1 cellular context compared by ENCODE assay signal in the genomic region with DNA sequence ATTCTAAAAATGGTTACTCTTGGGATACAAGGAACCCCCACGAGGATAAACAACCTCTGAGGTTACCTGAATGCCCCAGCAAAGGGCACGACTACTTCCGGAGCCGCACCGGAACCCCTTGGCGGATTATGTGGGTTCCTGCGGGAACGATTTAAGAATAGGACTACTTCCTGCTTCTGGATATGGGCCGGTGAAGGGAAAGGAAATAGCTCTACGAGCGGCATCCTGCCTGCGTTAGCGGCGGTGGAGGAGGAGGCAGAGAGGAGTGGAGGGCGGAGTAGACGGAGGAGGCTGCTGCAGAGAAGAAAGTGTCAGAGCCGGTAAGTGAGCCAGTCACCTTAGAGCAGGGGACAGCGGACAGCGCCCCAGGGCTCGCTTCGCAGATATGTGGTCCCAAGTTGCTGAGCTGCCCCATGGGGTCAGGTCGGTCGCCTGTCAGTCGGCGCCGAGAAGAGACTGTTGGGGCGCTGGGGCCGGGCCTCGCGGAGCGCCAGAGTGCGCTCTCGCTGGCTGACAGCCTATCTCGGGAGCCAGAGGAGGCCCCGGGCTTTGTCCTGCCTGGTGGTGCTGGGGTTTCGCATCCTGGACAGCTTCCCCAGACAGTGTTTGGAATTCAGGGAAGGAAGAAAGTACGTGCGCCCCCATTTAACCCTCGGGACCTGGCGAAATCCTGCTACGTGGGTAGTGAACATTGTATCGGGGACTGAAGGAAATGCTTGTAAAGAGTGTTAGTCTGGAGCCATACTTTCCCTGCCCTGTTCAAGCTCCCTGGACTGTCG.
TF ChIP-seq lines count a peak whose summit lies in the region.

A gene with protein sequence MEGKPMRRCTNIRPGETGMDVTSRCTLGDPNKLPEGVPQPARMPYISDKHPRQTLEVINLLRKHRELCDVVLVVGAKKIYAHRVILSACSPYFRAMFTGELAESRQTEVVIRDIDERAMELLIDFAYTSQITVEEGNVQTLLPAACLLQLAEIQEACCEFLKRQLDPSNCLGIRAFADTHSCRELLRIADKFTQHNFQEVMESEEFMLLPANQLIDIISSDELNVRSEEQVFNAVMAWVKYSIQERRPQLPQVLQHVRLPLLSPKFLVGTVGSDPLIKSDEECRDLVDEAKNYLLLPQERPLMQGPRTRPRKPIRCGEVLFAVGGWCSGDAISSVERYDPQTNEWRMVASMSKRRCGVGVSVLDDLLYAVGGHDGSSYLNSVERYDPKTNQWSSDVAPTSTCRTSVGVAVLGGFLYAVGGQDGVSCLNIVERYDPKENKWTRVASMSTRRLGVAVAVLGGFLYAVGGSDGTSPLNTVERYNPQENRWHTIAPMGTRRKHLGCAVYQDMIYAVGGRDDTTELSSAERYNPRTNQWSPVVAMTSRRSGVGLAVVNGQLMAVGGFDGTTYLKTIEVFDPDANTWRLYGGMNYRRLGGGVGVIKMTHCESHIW (plus strand): TSS at position 223 of the 779 bp plus-strand sequence. CDS start 1,063 bp downstream, outside the sequence.

TF ChIP-seq in HepG2, 621 proteins besides CTCF, POLR2A, EP300 and RAD21 (continued from another document and continues in another):
- TF ChIP-seq, protein P1, sequence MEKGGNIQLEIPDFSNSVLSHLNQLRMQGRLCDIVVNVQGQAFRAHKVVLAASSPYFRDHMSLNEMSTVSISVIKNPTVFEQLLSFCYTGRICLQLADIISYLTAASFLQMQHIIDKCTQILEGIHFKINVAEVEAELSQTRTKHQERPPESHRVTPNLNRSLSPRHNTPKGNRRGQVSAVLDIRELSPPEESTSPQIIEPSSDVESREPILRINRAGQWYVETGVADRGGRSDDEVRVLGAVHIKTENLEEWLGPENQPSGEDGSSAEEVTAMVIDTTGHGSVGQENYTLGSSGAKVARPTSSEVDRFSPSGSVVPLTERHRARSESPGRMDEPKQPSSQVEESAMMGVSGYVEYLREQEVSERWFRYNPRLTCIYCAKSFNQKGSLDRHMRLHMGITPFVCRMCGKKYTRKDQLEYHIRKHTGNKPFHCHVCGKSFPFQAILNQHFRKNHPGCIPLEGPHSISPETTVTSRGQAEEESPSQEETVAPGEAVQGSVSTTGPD (CRISPR knock-in tag; IDR thresholded peaks at IDR 0.05), result no peak
- TF ChIP-seq KLF11 (CRISPR knock-in tag; IDR thresholded peaks at IDR 0.05) (peak; percentile 89), SMARCE1 (IDR thresholded peaks at IDR 0.05; ENCODE audit: borderline replicate concordance) (no peak), ZNF282 (IDR thresholded peaks at IDR 0.05; ENCODE audit: partially characterized antibody) (no peak), IKZF4 (CRISPR knock-in tag; IDR thresholded peaks at IDR 0.05; ENCODE audit: borderline replicate concordance, low read depth, not compliant biosample characterization) (no peak), MEIS1 (CRISPR knock-in tag; IDR thresholded peaks at IDR 0.05; ENCODE audit: borderline replicate concordance) (0 out of 2 replicates have a peak, but pooled peaks have one; percentile 35), ARNT (IDR thresholded peaks at IDR 0.05) (no peak), ZSCAN20 (CRISPR knock-in tag; IDR thresholded peaks at IDR 0.05; ENCODE audit: borderline replicate concordance) (no peak), AGO1 (IDR thresholded peaks at IDR 0.05; ENCODE audit: low read depth, low read length, poor library complexity, severe bottlenecking) (peak; percentile 71), RARA (CRISPR knock-in tag; IDR thresholded peaks at IDR 0.05) (no peak), ZNF230 (CRISPR knock-in tag; IDR thresholded peaks at IDR 0.05) (no peak; the same call in 1 of the 2 replicates), SOX6 (IDR thresholded peaks at IDR 0.05) (no peak), SOX6 (CRISPR knock-in tag; IDR thresholded peaks at IDR 0.05) (peak; percentile 62), ZBTB21 (CRISPR knock-in tag; IDR thresholded peaks at IDR 0.05) (0 out of 2 replicates have a peak, but pooled peaks have one; percentile 34), ETV6 (CRISPR knock-in tag; conservative IDR thresholded peaks at IDR 0.05) (0 out of 2 replicates have a peak, but pooled peaks have one; percentile 58), U2AF1 (optimal IDR thresholded peaks at IDR 0.05; ENCODE audit: low read depth, low read length) (peak; percentile 72), HES4 (CRISPR knock-in tag; IDR thresholded peaks at IDR 0.05; ENCODE audit: borderline replicate concordance) (no peak), MED1 (CRISPR knock-in tag; IDR thresholded peaks at IDR 0.05) (peak; percentile 66), FOXC1 (CRISPR knock-in tag; IDR thresholded peaks at IDR 0.05; ENCODE audit: borderline replicate concordance) (peak; percentile 73; the same call in 1 of the 2 replicates), ZNF264 (CRISPR knock-in tag; IDR thresholded peaks at IDR 0.05) (no peak; the same call in 1 of the 2 replicates), KAT7 (CRISPR knock-in tag; IDR thresholded peaks at IDR 0.05; ENCODE audit: borderline replicate concordance) (peak; percentile 74; the same call in 1 of the 2 replicates), MAFG (CRISPR knock-in tag; IDR thresholded peaks at IDR 0.05) (no peak), ATF1 (CRISPR knock-in tag; IDR thresholded peaks at IDR 0.05) (peak; percentile 68; the same call in 1 of the 2 replicates), ZNF274 (CRISPR knock-in tag; IDR thresholded peaks at IDR 0.05) (peak; percentile 76), MATR3 (CRISPR knock-in tag; IDR thresholded peaks at IDR 0.05) (no peak), TP53 (CRISPR knock-in tag; conservative IDR thresholded peaks at IDR 0.05) (no peak), ZNF207 (IDR thresholded peaks at IDR 0.05; ENCODE audit: borderline replicate concordance) (no peak), ZFP1 (CRISPR knock-in tag; IDR thresholded peaks at IDR 0.05) (peak; percentile 94), KLF13 (CRISPR knock-in tag; IDR thresholded peaks at IDR 0.05) (no peak), LCORL (IDR thresholded peaks at IDR 0.05) (peak; percentile 63; the same call in 1 of the 2 replicates), LCORL (CRISPR knock-in tag; IDR thresholded peaks at IDR 0.05) (no peak), ZMYM3 (CRISPR knock-in tag; IDR thresholded peaks at IDR 0.05) (peak; percentile 46; the same call in 1 of the 2 replicates)
- TF ChIP-seq, protein P2, sequence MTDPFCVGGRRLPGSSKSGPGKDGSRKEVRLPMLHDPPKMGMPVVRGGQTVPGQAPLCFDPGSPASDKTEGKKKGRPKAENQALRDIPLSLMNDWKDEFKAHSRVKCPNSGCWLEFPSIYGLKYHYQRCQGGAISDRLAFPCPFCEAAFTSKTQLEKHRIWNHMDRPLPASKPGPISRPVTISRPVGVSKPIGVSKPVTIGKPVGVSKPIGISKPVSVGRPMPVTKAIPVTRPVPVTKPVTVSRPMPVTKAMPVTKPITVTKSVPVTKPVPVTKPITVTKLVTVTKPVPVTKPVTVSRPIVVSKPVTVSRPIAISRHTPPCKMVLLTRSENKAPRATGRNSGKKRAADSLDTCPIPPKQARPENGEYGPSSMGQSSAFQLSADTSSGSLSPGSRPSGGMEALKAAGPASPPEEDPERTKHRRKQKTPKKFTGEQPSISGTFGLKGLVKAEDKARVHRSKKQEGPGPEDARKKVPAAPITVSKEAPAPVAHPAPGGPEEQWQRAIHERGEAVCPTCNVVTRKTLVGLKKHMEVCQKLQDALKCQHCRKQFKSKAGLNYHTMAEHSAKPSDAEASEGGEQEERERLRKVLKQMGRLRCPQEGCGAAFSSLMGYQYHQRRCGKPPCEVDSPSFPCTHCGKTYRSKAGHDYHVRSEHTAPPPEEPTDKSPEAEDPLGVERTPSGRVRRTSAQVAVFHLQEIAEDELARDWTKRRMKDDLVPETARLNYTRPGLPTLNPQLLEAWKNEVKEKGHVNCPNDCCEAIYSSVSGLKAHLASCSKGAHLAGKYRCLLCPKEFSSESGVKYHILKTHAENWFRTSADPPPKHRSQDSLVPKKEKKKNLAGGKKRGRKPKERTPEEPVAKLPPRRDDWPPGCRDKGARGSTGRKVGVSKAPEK (CRISPR knock-in tag; IDR thresholded peaks at IDR 0.05; ENCODE audit: borderline replicate concordance), result peak; percentile 27; the same call in 1 of the 2 replicates
- TF ChIP-seq, protein P3, sequence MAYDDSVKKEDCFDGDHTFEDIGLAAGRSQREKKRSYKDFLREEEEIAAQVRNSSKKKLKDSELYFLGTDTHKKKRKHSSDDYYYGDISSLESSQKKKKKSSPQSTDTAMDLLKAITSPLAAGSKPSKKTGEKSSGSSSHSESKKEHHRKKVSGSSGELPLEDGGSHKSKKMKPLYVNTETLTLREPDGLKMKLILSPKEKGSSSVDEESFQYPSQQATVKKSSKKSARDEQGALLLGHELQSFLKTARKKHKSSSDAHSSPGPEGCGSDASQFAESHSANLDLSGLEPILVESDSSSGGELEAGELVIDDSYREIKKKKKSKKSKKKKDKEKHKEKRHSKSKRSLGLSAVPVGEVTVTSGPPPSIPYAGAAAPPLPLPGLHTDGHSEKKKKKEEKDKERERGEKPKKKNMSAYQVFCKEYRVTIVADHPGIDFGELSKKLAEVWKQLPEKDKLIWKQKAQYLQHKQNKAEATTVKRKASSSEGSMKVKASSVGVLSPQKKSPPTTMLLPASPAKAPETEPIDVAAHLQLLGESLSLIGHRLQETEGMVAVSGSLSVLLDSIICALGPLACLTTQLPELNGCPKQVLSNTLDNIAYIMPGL (CRISPR knock-in tag; IDR thresholded peaks at IDR 0.05; ENCODE audit: borderline replicate concordance in 1 of 2, low read depth in 1 of 2), result peak; percentile 81 to 91
- TF ChIP-seq, protein P4, sequence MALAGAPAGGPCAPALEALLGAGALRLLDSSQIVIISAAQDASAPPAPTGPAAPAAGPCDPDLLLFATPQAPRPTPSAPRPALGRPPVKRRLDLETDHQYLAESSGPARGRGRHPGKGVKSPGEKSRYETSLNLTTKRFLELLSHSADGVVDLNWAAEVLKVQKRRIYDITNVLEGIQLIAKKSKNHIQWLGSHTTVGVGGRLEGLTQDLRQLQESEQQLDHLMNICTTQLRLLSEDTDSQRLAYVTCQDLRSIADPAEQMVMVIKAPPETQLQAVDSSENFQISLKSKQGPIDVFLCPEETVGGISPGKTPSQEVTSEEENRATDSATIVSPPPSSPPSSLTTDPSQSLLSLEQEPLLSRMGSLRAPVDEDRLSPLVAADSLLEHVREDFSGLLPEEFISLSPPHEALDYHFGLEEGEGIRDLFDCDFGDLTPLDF (CRISPR knock-in tag; IDR thresholded peaks at IDR 0.05), result no peak
- TF ChIP-seq, protein P5, sequence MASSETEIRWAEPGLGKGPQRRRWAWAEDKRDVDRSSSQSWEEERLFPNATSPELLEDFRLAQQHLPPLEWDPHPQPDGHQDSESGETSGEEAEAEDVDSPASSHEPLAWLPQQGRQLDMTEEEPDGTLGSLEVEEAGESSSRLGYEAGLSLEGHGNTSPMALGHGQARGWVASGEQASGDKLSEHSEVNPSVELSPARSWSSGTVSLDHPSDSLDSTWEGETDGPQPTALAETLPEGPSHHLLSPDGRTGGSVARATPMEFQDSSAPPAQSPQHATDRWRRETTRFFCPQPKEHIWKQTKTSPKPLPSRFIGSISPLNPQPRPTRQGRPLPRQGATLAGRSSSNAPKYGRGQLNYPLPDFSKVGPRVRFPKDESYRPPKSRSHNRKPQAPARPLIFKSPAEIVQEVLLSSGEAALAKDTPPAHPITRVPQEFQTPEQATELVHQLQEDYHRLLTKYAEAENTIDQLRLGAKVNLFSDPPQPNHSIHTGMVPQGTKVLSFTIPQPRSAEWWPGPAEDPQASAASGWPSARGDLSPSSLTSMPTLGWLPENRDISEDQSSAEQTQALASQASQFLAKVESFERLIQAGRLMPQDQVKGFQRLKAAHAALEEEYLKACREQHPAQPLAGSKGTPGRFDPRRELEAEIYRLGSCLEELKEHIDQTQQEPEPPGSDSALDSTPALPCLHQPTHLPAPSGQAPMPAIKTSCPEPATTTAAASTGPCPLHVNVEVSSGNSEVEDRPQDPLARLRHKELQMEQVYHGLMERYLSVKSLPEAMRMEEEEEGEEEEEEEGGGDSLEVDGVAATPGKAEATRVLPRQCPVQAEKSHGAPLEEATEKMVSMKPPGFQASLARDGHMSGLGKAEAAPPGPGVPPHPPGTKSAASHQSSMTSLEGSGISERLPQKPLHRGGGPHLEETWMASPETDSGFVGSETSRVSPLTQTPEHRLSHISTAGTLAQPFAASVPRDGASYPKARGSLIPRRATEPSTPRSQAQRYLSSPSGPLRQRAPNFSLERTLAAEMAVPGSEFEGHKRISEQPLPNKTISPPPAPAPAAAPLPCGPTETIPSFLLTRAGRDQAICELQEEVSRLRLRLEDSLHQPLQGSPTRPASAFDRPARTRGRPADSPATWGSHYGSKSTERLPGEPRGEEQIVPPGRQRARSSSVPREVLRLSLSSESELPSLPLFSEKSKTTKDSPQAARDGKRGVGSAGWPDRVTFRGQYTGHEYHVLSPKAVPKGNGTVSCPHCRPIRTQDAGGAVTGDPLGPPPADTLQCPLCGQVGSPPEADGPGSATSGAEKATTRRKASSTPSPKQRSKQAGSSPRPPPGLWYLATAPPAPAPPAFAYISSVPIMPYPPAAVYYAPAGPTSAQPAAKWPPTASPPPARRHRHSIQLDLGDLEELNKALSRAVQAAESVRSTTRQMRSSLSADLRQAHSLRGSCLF (CRISPR knock-in tag; IDR thresholded peaks at IDR 0.05; ENCODE audit: borderline replicate concordance), result no peak
- TF ChIP-seq, protein P6, sequence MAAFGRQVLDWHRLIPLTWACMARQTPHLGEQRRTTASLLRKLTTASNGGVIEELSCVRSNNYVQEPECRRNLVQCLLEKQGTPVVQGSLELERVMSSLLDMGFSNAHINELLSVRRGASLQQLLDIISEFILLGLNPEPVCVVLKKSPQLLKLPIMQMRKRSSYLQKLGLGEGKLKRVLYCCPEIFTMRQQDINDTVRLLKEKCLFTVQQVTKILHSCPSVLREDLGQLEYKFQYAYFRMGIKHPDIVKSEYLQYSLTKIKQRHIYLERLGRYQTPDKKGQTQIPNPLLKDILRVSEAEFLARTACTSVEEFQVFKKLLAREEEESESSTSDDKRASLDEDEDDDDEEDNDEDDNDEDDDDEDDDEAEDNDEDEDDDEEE (CRISPR knock-in tag; IDR thresholded peaks at IDR 0.05), result no peak; the same call in 1 of the 2 replicates
- TF ChIP-seq, protein P7, sequence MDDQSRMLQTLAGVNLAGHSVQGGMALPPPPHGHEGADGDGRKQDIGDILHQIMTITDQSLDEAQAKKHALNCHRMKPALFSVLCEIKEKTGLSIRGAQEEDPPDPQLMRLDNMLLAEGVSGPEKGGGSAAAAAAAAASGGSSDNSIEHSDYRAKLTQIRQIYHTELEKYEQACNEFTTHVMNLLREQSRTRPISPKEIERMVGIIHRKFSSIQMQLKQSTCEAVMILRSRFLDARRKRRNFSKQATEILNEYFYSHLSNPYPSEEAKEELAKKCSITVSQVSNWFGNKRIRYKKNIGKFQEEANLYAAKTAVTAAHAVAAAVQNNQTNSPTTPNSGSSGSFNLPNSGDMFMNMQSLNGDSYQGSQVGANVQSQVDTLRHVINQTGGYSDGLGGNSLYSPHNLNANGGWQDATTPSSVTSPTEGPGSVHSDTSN (CRISPR knock-in tag; IDR thresholded peaks at IDR 0.05; ENCODE audit: borderline replicate concordance), result no peak
- TF ChIP-seq, protein P8, sequence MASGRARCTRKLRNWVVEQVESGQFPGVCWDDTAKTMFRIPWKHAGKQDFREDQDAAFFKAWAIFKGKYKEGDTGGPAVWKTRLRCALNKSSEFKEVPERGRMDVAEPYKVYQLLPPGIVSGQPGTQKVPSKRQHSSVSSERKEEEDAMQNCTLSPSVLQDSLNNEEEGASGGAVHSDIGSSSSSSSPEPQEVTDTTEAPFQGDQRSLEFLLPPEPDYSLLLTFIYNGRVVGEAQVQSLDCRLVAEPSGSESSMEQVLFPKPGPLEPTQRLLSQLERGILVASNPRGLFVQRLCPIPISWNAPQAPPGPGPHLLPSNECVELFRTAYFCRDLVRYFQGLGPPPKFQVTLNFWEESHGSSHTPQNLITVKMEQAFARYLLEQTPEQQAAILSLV (CRISPR knock-in tag; IDR thresholded peaks at IDR 0.05; ENCODE audit: borderline replicate concordance), result peak; percentile 56; the same call in 1 of the 2 replicates
